In the genomic region with DNA sequence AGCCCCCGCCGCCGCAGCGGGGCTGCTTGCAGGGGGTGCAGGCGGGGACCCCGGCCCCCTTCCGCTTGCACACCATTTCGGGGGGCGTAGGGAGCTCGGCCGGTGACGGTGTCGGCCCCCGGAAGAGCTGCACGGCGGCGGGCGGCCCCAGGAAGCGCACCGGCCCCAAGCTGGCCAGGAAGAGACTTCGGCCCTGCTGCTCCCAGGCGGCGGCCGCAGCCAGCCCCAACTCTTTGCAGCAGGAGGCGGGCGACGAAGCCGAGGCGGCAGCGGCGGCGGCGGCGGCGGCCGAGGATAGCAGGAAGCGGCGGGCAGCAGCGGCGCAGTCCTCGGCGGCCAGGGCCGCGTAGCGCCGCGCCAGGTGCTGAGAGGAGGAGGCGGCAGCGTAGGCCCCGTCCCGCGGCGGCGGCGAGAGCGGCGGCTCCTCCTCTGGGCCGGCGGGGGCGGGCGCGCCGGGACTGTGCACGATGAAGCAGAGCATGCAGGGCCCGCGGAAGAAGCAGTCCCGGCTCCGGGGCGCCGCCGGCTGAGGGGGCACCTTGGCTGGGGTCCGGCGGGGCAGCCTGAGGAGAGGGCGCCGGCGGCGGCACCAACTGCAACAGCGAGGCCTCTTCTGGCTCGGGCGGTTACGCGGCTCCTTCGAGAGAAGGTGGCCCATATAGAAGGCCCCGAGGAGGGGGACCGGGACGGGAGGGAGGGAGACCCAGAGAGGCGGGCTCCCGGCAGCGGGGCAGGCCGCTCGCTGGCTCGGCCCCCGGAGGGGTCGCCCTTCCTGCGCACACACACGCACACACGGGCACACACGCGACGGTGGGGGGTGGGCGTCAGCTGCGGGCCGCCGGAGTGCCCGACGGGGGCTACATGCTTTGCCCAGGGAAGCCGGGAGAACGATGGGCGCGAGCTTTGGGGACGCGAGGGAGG, we compare ENCODE assay signal across 1 cellular context.
TF ChIP-seq lines count a peak whose summit lies in the region.

No MANE protein-coding gene starts in this region.

TF ChIP-seq in HepG2, 621 proteins besides CTCF, POLR2A, EP300 and RAD21 (continued from another document and continues in another):
- TF ChIP-seq, protein P1, sequence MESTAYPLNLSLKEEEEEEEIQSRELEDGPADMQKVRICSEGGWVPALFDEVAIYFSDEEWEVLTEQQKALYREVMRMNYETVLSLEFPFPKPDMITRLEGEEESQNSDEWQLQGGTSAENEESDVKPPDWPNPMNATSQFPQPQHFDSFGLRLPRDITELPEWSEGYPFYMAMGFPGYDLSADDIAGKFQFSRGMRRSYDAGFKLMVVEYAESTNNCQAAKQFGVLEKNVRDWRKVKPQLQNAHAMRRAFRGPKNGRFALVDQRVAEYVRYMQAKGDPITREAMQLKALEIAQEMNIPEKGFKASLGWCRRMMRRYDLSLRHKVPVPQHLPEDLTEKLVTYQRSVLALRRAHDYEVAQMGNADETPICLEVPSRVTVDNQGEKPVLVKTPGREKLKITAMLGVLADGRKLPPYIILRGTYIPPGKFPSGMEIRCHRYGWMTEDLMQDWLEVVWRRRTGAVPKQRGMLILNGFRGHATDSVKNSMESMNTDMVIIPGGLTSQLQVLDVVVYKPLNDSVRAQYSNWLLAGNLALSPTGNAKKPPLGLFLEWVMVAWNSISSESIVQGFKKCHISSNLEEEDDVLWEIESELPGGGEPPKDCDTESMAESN (CRISPR knock-in tag; conservative IDR thresholded peaks at IDR 0.05): no peak; the same call in 1 of the 2 replicates
- TF ChIP-seq KMT2A (CRISPR knock-in tag; IDR thresholded peaks at IDR 0.05): no peak
- TF ChIP-seq TP53 (CRISPR knock-in tag; conservative IDR thresholded peaks at IDR 0.05): no peak
- no peak for TF ChIP-seq SNAPC2 (CRISPR knock-in tag; IDR thresholded peaks at IDR 0.05)
- no peak for TF ChIP-seq HMG20A (CRISPR knock-in tag; IDR thresholded peaks at IDR 0.05; ENCODE audit: borderline replicate concordance)
- TF ChIP-seq ZNF569 (CRISPR knock-in tag; IDR thresholded peaks at IDR 0.05; ENCODE audit: borderline replicate concordance): no peak
- TF ChIP-seq REST (IDR thresholded peaks at IDR 0.05; ENCODE audit: borderline replicate concordance in 1 of 2, low read depth in 1 of 2, low read length in 2 of 2): no peak
- no peak for TF ChIP-seq ZNF766 (CRISPR knock-in tag; IDR thresholded peaks at IDR 0.05; ENCODE audit: borderline replicate concordance)
- TF ChIP-seq ZNF34 (CRISPR knock-in tag; IDR thresholded peaks at IDR 0.05; ENCODE audit: borderline replicate concordance): no peak
- TF ChIP-seq, protein P2, sequence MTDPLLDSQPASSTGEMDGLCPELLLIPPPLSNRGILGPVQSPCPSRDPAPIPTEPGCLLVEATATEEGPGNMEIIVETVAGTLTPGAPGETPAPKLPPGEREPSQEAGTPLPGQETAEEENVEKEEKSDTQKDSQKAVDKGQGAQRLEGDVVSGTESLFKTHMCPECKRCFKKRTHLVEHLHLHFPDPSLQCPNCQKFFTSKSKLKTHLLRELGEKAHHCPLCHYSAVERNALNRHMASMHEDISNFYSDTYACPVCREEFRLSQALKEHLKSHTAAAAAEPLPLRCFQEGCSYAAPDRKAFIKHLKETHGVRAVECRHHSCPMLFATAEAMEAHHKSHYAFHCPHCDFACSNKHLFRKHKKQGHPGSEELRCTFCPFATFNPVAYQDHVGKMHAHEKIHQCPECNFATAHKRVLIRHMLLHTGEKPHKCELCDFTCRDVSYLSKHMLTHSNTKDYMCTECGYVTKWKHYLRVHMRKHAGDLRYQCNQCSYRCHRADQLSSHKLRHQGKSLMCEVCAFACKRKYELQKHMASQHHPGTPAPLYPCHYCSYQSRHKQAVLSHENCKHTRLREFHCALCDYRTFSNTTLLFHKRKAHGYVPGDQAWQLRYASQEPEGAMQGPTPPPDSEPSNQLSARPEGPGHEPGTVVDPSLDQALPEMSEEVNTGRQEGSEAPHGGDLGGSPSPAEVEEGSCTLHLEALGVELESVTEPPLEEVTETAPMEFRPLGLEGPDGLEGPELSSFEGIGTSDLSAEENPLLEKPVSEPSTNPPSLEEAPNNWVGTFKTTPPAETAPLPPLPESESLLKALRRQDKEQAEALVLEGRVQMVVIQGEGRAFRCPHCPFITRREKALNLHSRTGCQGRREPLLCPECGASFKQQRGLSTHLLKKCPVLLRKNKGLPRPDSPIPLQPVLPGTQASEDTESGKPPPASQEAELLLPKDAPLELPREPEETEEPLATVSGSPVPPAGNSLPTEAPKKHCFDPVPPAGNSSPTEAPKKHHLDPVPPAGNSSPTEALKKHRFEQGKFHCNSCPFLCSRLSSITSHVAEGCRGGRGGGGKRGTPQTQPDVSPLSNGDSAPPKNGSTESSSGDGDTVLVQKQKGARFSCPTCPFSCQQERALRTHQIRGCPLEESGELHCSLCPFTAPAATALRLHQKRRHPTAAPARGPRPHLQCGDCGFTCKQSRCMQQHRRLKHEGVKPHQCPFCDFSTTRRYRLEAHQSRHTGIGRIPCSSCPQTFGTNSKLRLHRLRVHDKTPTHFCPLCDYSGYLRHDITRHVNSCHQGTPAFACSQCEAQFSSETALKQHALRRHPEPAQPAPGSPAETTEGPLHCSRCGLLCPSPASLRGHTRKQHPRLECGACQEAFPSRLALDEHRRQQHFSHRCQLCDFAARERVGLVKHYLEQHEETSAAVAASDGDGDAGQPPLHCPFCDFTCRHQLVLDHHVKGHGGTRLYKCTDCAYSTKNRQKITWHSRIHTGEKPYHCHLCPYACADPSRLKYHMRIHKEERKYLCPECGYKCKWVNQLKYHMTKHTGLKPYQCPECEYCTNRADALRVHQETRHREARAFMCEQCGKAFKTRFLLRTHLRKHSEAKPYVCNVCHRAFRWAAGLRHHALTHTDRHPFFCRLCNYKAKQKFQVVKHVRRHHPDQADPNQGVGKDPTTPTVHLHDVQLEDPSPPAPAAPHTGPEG (CRISPR knock-in tag; IDR thresholded peaks at IDR 0.05): no peak; the same call in 1 of the 2 replicates
- TF ChIP-seq ARID2 (CRISPR knock-in tag; IDR thresholded peaks at IDR 0.05; ENCODE audit: borderline replicate concordance): no peak
- no peak for TF ChIP-seq KLF15 (CRISPR knock-in tag; IDR thresholded peaks at IDR 0.05; ENCODE audit: borderline replicate concordance)
- TF ChIP-seq ZNF3 (CRISPR knock-in tag; IDR thresholded peaks at IDR 0.05): no peak; the same call in 1 of the 2 replicates
- TF ChIP-seq, protein P3, sequence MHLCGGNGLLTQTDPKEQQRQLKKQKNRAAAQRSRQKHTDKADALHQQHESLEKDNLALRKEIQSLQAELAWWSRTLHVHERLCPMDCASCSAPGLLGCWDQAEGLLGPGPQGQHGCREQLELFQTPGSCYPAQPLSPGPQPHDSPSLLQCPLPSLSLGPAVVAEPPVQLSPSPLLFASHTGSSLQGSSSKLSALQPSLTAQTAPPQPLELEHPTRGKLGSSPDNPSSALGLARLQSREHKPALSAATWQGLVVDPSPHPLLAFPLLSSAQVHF (CRISPR knock-in tag; IDR thresholded peaks at IDR 0.05): no peak
- TF ChIP-seq, protein P4, sequence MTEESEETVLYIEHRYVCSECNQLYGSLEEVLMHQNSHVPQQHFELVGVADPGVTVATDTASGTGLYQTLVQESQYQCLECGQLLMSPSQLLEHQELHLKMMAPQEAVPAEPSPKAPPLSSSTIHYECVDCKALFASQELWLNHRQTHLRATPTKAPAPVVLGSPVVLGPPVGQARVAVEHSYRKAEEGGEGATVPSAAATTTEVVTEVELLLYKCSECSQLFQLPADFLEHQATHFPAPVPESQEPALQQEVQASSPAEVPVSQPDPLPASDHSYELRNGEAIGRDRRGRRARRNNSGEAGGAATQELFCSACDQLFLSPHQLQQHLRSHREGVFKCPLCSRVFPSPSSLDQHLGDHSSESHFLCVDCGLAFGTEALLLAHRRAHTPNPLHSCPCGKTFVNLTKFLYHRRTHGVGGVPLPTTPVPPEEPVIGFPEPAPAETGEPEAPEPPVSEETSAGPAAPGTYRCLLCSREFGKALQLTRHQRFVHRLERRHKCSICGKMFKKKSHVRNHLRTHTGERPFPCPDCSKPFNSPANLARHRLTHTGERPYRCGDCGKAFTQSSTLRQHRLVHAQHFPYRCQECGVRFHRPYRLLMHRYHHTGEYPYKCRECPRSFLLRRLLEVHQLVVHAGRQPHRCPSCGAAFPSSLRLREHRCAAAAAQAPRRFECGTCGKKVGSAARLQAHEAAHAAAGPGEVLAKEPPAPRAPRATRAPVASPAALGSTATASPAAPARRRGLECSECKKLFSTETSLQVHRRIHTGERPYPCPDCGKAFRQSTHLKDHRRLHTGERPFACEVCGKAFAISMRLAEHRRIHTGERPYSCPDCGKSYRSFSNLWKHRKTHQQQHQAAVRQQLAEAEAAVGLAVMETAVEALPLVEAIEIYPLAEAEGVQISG (CRISPR knock-in tag; IDR thresholded peaks at IDR 0.05): no peak; the same call in 1 of the 2 replicates
- no peak for TF ChIP-seq RELA (CRISPR knock-in tag; IDR thresholded peaks at IDR 0.05)
- TF ChIP-seq, protein P5, sequence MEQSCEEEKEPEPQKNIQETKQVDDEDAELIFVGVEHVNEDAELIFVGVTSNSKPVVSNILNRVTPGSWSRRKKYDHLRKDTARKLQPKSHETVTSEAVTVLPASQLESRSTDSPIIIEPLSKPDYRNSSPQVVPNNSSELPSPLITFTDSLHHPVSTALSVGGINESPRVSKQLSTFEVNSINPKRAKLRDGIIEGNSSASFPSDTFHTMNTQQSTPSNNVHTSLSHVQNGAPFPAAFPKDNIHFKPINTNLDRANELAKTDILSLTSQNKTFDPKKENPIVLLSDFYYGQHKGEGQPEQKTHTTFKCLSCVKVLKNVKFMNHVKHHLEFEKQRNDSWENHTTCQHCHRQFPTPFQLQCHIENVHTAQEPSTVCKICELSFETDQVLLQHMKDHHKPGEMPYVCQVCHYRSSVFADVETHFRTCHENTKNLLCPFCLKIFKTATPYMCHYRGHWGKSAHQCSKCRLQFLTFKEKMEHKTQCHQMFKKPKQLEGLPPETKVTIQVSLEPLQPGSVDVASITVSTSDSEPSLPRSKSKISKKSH (CRISPR knock-in tag; IDR thresholded peaks at IDR 0.05; ENCODE audit: borderline replicate concordance): no peak
- TF ChIP-seq, protein P6, sequence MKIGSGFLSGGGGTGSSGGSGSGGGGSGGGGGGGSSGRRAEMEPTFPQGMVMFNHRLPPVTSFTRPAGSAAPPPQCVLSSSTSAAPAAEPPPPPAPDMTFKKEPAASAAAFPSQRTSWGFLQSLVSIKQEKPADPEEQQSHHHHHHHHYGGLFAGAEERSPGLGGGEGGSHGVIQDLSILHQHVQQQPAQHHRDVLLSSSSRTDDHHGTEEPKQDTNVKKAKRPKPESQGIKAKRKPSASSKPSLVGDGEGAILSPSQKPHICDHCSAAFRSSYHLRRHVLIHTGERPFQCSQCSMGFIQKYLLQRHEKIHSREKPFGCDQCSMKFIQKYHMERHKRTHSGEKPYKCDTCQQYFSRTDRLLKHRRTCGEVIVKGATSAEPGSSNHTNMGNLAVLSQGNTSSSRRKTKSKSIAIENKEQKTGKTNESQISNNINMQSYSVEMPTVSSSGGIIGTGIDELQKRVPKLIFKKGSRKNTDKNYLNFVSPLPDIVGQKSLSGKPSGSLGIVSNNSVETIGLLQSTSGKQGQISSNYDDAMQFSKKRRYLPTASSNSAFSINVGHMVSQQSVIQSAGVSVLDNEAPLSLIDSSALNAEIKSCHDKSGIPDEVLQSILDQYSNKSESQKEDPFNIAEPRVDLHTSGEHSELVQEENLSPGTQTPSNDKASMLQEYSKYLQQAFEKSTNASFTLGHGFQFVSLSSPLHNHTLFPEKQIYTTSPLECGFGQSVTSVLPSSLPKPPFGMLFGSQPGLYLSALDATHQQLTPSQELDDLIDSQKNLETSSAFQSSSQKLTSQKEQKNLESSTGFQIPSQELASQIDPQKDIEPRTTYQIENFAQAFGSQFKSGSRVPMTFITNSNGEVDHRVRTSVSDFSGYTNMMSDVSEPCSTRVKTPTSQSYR (CRISPR knock-in tag; IDR thresholded peaks at IDR 0.05; ENCODE audit: borderline replicate concordance): 0 out of 2 replicates have a peak, but pooled peaks have one; percentile 43
- TF ChIP-seq SP5 (CRISPR knock-in tag; IDR thresholded peaks at IDR 0.05; ENCODE audit: borderline replicate concordance, low read depth): no peak
- no peak for TF ChIP-seq EHMT2 (IDR thresholded peaks at IDR 0.05; ENCODE audit: borderline replicate concordance, low read depth, low read length)
- TF ChIP-seq, protein P7, sequence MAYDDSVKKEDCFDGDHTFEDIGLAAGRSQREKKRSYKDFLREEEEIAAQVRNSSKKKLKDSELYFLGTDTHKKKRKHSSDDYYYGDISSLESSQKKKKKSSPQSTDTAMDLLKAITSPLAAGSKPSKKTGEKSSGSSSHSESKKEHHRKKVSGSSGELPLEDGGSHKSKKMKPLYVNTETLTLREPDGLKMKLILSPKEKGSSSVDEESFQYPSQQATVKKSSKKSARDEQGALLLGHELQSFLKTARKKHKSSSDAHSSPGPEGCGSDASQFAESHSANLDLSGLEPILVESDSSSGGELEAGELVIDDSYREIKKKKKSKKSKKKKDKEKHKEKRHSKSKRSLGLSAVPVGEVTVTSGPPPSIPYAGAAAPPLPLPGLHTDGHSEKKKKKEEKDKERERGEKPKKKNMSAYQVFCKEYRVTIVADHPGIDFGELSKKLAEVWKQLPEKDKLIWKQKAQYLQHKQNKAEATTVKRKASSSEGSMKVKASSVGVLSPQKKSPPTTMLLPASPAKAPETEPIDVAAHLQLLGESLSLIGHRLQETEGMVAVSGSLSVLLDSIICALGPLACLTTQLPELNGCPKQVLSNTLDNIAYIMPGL (CRISPR knock-in tag; IDR thresholded peaks at IDR 0.05; ENCODE audit: borderline replicate concordance in 1 of 2, low read depth in 1 of 2): peak in 1 of 2 experiments; percentile 85; a peak in 3 of 4 replicates
- no peak for TF ChIP-seq KLF6 (CRISPR knock-in tag; IDR thresholded peaks at IDR 0.05)
- no peak for TF ChIP-seq TCF12 (IDR thresholded peaks at IDR 0.05)
- TF ChIP-seq TCF12 (CRISPR knock-in tag; IDR thresholded peaks at IDR 0.05): no peak; the same call in 1 of the 2 replicates
- TF ChIP-seq SCMH1 (CRISPR knock-in tag; IDR thresholded peaks at IDR 0.05; ENCODE audit: borderline replicate concordance): no peak
